13 cellular contexts compared by ENCODE assay signal in genomic region chr2:69143726-69144360, GRCh38.
DNase-seq lines count a peak whose midpoint lies in the region; ATAC-seq and TF ChIP-seq lines count a peak whose summit lies in the region.
"Had no signal": no experiment of that assay in that cellular context is flagged by ENCODE, and none has a peak within 500 bp of the region (broad histone marks: within the 10 kb centered on the region; RNA-seq: fewer than 3 reads in every experiment).

No MANE protein-coding gene starts in this region.

- 0 out of 2 replicates have a peak overlapping the region, but pooled peaks have one; percentile 2 for H3K4me2 ChIP-seq in PC-9
- H3K4me2 ChIP-seq in trophoblast cell (ENCODE audit: low read length) = no peak overlapping the region

- CTCF ChIA-PET in PC-9 (lab: Charles Lee) = interaction anchor here (0.8 kb wide), 1 partner anchor 133 kb away, joined by 3 read pairs; no protein-coding TSS in a partner anchor

- H2AFZ ChIP-seq in PC-9 = no peak overlapping the region
- no peak overlapping the region for H2AFZ ChIP-seq in trophoblast cell (ENCODE audit: insufficient read depth, low read length, poor library complexity)

- BruUV-seq in PC-9 (replicated peaks; lab: Mats Ljungman, UMichigan) = no TSS peak

- H3K27me3 ChIP-seq in PC-9 (ENCODE audit: insufficient read depth, low read depth) (no peaks in the 10 kb centered on the region), dorsolateral prefrontal cortex (no peaks in the 10 kb centered on the region), trophoblast cell (ENCODE audit: insufficient read depth, low read length) (no peaks in the 10 kb centered on the region)

- H3K9ac ChIP-seq in trophoblast cell (ENCODE audit: low read length) = no peak overlapping the region

- no peak overlapping the region for H2AK5ac ChIP-seq in trophoblast cell (ENCODE audit: low read length)

- H3F3A ChIP-seq in PC-9 (ENCODE audit: insufficient read depth, low read depth) = peaks cover 18% of the 10 kb centered on the region

- DNase-seq in Ammon's horn (ENCODE audit: low spot score) (peak; percentile 35), PC-9 (peak; percentile 63 to 66), dorsolateral prefrontal cortex (no peak), trophoblast cell (peak; percentile 82 to 89), NCI-H1105 treated with DMSO at 0.1 percent for 48 hours (lab: John Stamatoyannopoulos, UW) (no peak), T-helper 1 cell (no peak), NCI-H446 (lab: John Stamatoyannopoulos, UW) (no peak)
- DNase-seq: cortex of kidney, DMS53, NCI-H1092, NCI-H345 had no signal

- H4K12ac ChIP-seq in trophoblast cell (ENCODE audit: low read depth, low read length) = no peak overlapping the region

- no peak overlapping the region for H3K4ac ChIP-seq in trophoblast cell (ENCODE audit: low read depth, low read length)

- H3K9me2 ChIP-seq in PC-9 (ENCODE audit: insufficient read depth) = no peaks in the 10 kb centered on the region; the same call in 1 of the 2 replicates

- H3K4me3 ChIP-seq in PC-9 = no peak overlapping the region
- H3K4me3 ChIP-seq in dorsolateral prefrontal cortex = no peak overlapping the region
- no peak overlapping the region for H3K4me3 ChIP-seq in trophoblast cell (ENCODE audit: low read depth, low read length)
- H3K4me3 ChIP-seq: lung had no signal

- POLR2A ChIA-PET in PC-9 (lab: Charles Lee; ENCODE audit: unreplicated experiment) = interaction anchor here (0.6 to 0.7 kb wide), 2 partner anchors 172 to 1381 kb away, joined by 4 to 8 read pairs; no protein-coding TSS in a partner anchor

- no peaks in the 10 kb centered on the region for H3K79me2 ChIP-seq in PC-9 (ENCODE audit: low read depth)
- H3K79me2 ChIP-seq in trophoblast cell (ENCODE audit: control insufficient read depth, insufficient read depth, low read length, poor library complexity) = no peaks in the 10 kb centered on the region

- H4K91ac ChIP-seq in trophoblast cell (ENCODE audit: low read depth, low read length) = no peak overlapping the region

- no peak for ATAC-seq in GM21390 (IDR thresholded peaks at IDR 0.05; ENCODE audit: unreplicated experiment)

- peaks cover 3% of the 10 kb centered on the region for H3K79me1 ChIP-seq in trophoblast cell (ENCODE audit: low read length)

- no peak overlapping the region for H2BK120ac ChIP-seq in trophoblast cell (ENCODE audit: insufficient read depth, low read length, poor library complexity)

- peaks cover 26% of the 10 kb centered on the region for H3K4me1 ChIP-seq in PC-9 (replicated peaks; ENCODE audit: insufficient read depth)
- peaks cover 7 to 9% of the 10 kb centered on the region in 2 experiments for H3K4me1 ChIP-seq in trophoblast cell (ENCODE audit: control insufficient read depth in 1 of 2, insufficient read depth in 2 of 2, low read length in 2 of 2)

- no peak overlapping the region for H3K18ac ChIP-seq in trophoblast cell (ENCODE audit: low read length)

- no peaks in the 10 kb centered on the region for H3K36me3 ChIP-seq in PC-9 (ENCODE audit: low read depth)
- no peaks in the 10 kb centered on the region for H3K36me3 ChIP-seq in trophoblast cell (ENCODE audit: control insufficient read depth in 1 of 2, insufficient read depth in 2 of 2, low read length in 2 of 2)

- H2BK5ac ChIP-seq in trophoblast cell (ENCODE audit: low read depth, low read length, poor library complexity) = no peak overlapping the region

- H3K14ac ChIP-seq in trophoblast cell (ENCODE audit: low read length) = no peak overlapping the region

- H4K8ac ChIP-seq in trophoblast cell (ENCODE audit: low read depth, low read length) = no peak overlapping the region

- no CpG with 5 or more reads among the region's 4 CpGs for WGBS in trophoblast cell (ENCODE audit: extremely low coverage, insufficient coverage, insufficient read length)

- no peak overlapping the region for H3K23ac ChIP-seq in trophoblast cell (ENCODE audit: low read length)

- intact Hi-C loops in PC-9 (cut with micrococcal nuclease; ENCODE audit: unreplicated experiment) (no loop called here), dorsolateral prefrontal cortex (cut with DNase I) (no loop called here)

- no peak overlapping the region for H2BK12ac ChIP-seq in trophoblast cell (ENCODE audit: low read length)

- TF ChIP-seq CTCF in PC-9 (conservative IDR thresholded peaks at IDR 0.05) (no peak), dorsolateral prefrontal cortex (IDR thresholded peaks at IDR 0.05 in 54 of 56, conservative IDR thresholded peaks at IDR 0.05 in 2 of 56; ENCODE audit: low read depth in 1 of 56, partially characterized antibody in 56 of 56) (no peak)

- H3K9me3 ChIP-seq in PC-9 (ENCODE audit: insufficient read depth, low read depth) (no peaks in the 10 kb centered on the region), trophoblast cell (ENCODE audit: insufficient read depth, low read depth, low read length) (no peaks in the 10 kb centered on the region)

- H3K27ac ChIP-seq in PC-9 (peak overlapping the region; percentile 1; the same call in 1 of the 2 replicates), dorsolateral prefrontal cortex (peak overlapping the region in 53 of 59 donors; percentile 14 to 90 (median 72)), trophoblast cell (ENCODE audit: low read depth, low read length) (no peak overlapping the region)

- no peaks in the 10 kb centered on the region for H4K20me1 ChIP-seq in PC-9 (ENCODE audit: insufficient read depth)

Comparison
In these comparisons a context has a peak if more than half of its experiments do, and no peak if none do; other contexts are left out.
1. DNase-seq: peak in Ammon's horn (single experiment), PC-9 (2 of 2) and trophoblast cell (2 of 2); none in dorsolateral prefrontal cortex (0 of 10), NCI-H1105 treated with DMSO at 0.1 percent for 48 hours (single experiment), T-helper 1 cell (0 of 5) and NCI-H446 (0 of 2).